ENCODE assay signal across 9 cellular contexts in genomic region chr12:570949-571794, GRCh38.
DNase-seq lines count a peak whose midpoint lies in the region; ATAC-seq lines count a peak whose summit lies in the region.
"Had no signal": no experiment of that assay in that cellular context is flagged by ENCODE, and none has a peak within 500 bp of the region (broad histone marks: within the 10 kb centered on the region; RNA-seq: fewer than 3 reads in every experiment).

No MANE protein-coding gene starts in this region.

- H3K4me3 Mint-ChIP-seq in activated naive CD4-positive, alpha-beta T cell treated with anti-CD3 and anti-CD28 coated beads, Interleukin-2, amount 10 ng/mL, durations not matched to agents 7 days and 5 days: peak overlapping the region; percentile 15
- H3K4me3 Mint-ChIP-seq in activated T-helper 1 cell treated with anti-CD3 and anti-CD28 coated beads, Interleukin-12 subunit alpha, Interleukin-12 subunit beta, Interleukin-2, Interleukin-4 antibody, amounts not matched to agents 30 ng/mL and 10 ng/mL and 1 ng/mL, durations not matched to agents 14 hours and 24 hours and 36 hours: peak overlapping the region; percentile 22

- H3K4me1 Mint-ChIP-seq in activated naive CD4-positive, alpha-beta T cell treated with anti-CD3 and anti-CD28 coated beads, Interleukin-2, amount 10 ng/mL, durations not matched to agents 7 days and 5 days: peaks cover 77% of the 10 kb centered on the region
- peaks cover 44% of the 10 kb centered on the region for H3K4me1 Mint-ChIP-seq in activated T-helper 1 cell treated with anti-CD3 and anti-CD28 coated beads, Interleukin-12 subunit alpha, Interleukin-12 subunit beta, Interleukin-2, Interleukin-4 antibody, amounts not matched to agents 30 ng/mL and 10 ng/mL and 1 ng/mL, durations not matched to agents 14 hours and 24 hours and 36 hours (ENCODE audit: low read depth)

- peaks cover 2% of the 10 kb centered on the region for H3K9me3 Mint-ChIP-seq in activated naive CD4-positive, alpha-beta T cell treated with anti-CD3 and anti-CD28 coated beads, Interleukin-2, amount 10 ng/mL, durations not matched to agents 7 days and 5 days
- H3K9me3 Mint-ChIP-seq in activated T-helper 1 cell treated with anti-CD3 and anti-CD28 coated beads, Interleukin-12 subunit alpha, Interleukin-12 subunit beta, Interleukin-2, Interleukin-4 antibody, amounts not matched to agents 30 ng/mL and 10 ng/mL and 1 ng/mL, durations not matched to agents 14 hours and 24 hours and 36 hours: no peaks in the 10 kb centered on the region
- H3K9me3 Mint-ChIP-seq: dendritic cell treated with granulocyte-macrophage colony-stimulating factor and Interleukin-4, amounts not matched to agents 40 ng/mL and 50 ng/mL, for 4 days had no signal

- H3K27me3 ChIP-seq in right cardiac atrium (ENCODE audit: control insufficient read depth, insufficient read depth): no peaks in the 10 kb centered on the region

- peak overlapping the region; percentile 37 for H3K27ac Mint-ChIP-seq in activated naive CD4-positive, alpha-beta T cell treated with anti-CD3 and anti-CD28 coated beads, Interleukin-2, amount 10 ng/mL, durations not matched to agents 7 days and 5 days
- H3K27ac Mint-ChIP-seq in activated T-helper 1 cell treated with anti-CD3 and anti-CD28 coated beads, Interleukin-12 subunit alpha, Interleukin-12 subunit beta, Interleukin-2, Interleukin-4 antibody, amounts not matched to agents 30 ng/mL and 10 ng/mL and 1 ng/mL, durations not matched to agents 14 hours and 24 hours and 36 hours: peak overlapping the region; percentile 44
- H3K27ac Mint-ChIP-seq: dendritic cell treated with granulocyte-macrophage colony-stimulating factor and Interleukin-4, amounts not matched to agents 40 ng/mL and 50 ng/mL, for 4 days had no signal

- no peak for DNase-seq in activated naive CD4-positive, alpha-beta T cell treated with anti-CD3 and anti-CD28 coated beads, Interleukin-2, amount 10 ng/mL, durations not matched to agents 7 days and 5 days
- DNase-seq in activated naive CD4-positive, alpha-beta T cell (lab: John Stamatoyannopoulos, UW): no peak
- no peak for DNase-seq in activated T-helper 1 cell treated with anti-CD3 and anti-CD28 coated beads, Interleukin-12 subunit alpha, Interleukin-12 subunit beta, Interleukin-2, Interleukin-4 antibody, amounts not matched to agents 30 ng/mL and 10 ng/mL and 1 ng/mL, durations not matched to agents 14 hours and 24 hours and 36 hours (ENCODE audit: low spot score)
- DNase-seq in right cardiac atrium: peak; percentile 88 to 92 (median 89)
- DNase-seq in sciatic nerve (ENCODE audit: low spot score): peak; percentile 82

- CTCF ChIA-PET in activated naive CD4-positive, alpha-beta T cell treated with anti-CD3 and anti-CD28 coated beads, Interleukin-2, amount 10 ng/mL, durations not matched to agents 7 days and 5 days (lab: Charles Lee): interaction anchor here (0.6 to 7.6 kb wide), 13 partner anchors 21 to 1012 kb away, joined by 3 to 72 read pairs (median 3); partner anchors contain the start of gene WNK1

- H3K4me1 ChIP-seq in right cardiac atrium (ENCODE audit: control insufficient read depth, insufficient read depth, low read length): peaks cover 9% of the 10 kb centered on the region

- H3K36me3 Mint-ChIP-seq in activated naive CD4-positive, alpha-beta T cell treated with anti-CD3 and anti-CD28 coated beads, Interleukin-2, amount 10 ng/mL, durations not matched to agents 7 days and 5 days: peaks cover 16% of the 10 kb centered on the region
- no peaks in the 10 kb centered on the region for H3K36me3 Mint-ChIP-seq in activated T-helper 1 cell treated with anti-CD3 and anti-CD28 coated beads, Interleukin-12 subunit alpha, Interleukin-12 subunit beta, Interleukin-2, Interleukin-4 antibody, amounts not matched to agents 30 ng/mL and 10 ng/mL and 1 ng/mL, durations not matched to agents 14 hours and 24 hours and 36 hours (ENCODE audit: low read depth)

- peak overlapping the region; percentile 47 for H3K4me3 ChIP-seq in right cardiac atrium (ENCODE audit: low read length)

- H3K27ac ChIP-seq in right cardiac atrium (ENCODE audit: low read length): peak overlapping the region; percentile 99

- 21% methylated on average over 21 of the region's 21 CpGs for WGBS in right cardiac atrium

- intact Hi-C loops in activated T-helper 1 cell treated with anti-CD3 and anti-CD28 coated beads, Interleukin-12 subunit alpha, Interleukin-12 subunit beta, Interleukin-2, Interleukin-4 antibody, amounts not matched to agents 30 ng/mL and 10 ng/mL and 1 ng/mL, durations not matched to agents 14 hours and 24 hours and 36 hours (cut with micrococcal nuclease): loop anchor here (1.0 kb wide), 1 partner anchor 378 kb away; the partner anchor contains the start of gene RAD52
- intact Hi-C loops in right cardiac atrium (cut with DNase I): loop anchor here (2.0 to 10.0 kb wide), 6 partner anchors 74 to 378 kb away; partner anchors contain the start of genes RAD52 (in 2 of the 4) and WNK1 (in 2 of the 4)
- intact Hi-C loops in sciatic nerve (cut with DNase I): loop anchor here (10.0 kb wide), 2 partner anchors 74 to 184 kb away; partner anchors contain the start of gene WNK1

- no peaks in the 10 kb centered on the region for H3K9me3 ChIP-seq in right cardiac atrium (ENCODE audit: control insufficient read depth, low read length)

- ATAC-seq in right cardiac atrium: peak; percentile 59 to 63
- peak; percentile 69 for ATAC-seq in sciatic nerve
- ATAC-seq in GM18867 (IDR thresholded peaks at IDR 0.05; ENCODE audit: unreplicated experiment): no peak
- ATAC-seq in GM19035 (IDR thresholded peaks at IDR 0.05; ENCODE audit: unreplicated experiment): no peak
- no peak for ATAC-seq in GM18502 (IDR thresholded peaks at IDR 0.05; ENCODE audit: poor library complexity, unreplicated experiment)

- peaks cover 3% of the 10 kb centered on the region for H3K27me3 Mint-ChIP-seq in activated naive CD4-positive, alpha-beta T cell treated with anti-CD3 and anti-CD28 coated beads, Interleukin-2, amount 10 ng/mL, durations not matched to agents 7 days and 5 days
- no peaks in the 10 kb centered on the region for H3K27me3 Mint-ChIP-seq in activated T-helper 1 cell treated with anti-CD3 and anti-CD28 coated beads, Interleukin-12 subunit alpha, Interleukin-12 subunit beta, Interleukin-2, Interleukin-4 antibody, amounts not matched to agents 30 ng/mL and 10 ng/mL and 1 ng/mL, durations not matched to agents 14 hours and 24 hours and 36 hours (ENCODE audit: insufficient read depth)

Comparison
In these comparisons a context has a peak if more than half of its experiments do, and no peak if none do; other contexts are left out.
1. DNase-seq: peak in right cardiac atrium (3 of 3) and sciatic nerve (single experiment); none in activated naive CD4-positive, alpha-beta T cell treated with anti-CD3 and anti-CD28 coated beads, Interleukin-2, amount 10 ng/mL, durations not matched to agents 7 days and 5 days (single experiment), activated naive CD4-positive, alpha-beta T cell (0 of 4) and activated T-helper 1 cell treated with anti-CD3 and anti-CD28 coated beads, Interleukin-12 subunit alpha, Interleukin-12 subunit beta, Interleukin-2, Interleukin-4 antibody, amounts not matched to agents 30 ng/mL and 10 ng/mL and 1 ng/mL, durations not matched to agents 14 hours and 24 hours and 36 hours (single experiment).
2. ATAC-seq: peak in right cardiac atrium (2 of 2) and sciatic nerve (single experiment); none in GM18867 (single experiment), GM19035 (single experiment) and GM18502 (single experiment).